In the genomic region with DNA sequence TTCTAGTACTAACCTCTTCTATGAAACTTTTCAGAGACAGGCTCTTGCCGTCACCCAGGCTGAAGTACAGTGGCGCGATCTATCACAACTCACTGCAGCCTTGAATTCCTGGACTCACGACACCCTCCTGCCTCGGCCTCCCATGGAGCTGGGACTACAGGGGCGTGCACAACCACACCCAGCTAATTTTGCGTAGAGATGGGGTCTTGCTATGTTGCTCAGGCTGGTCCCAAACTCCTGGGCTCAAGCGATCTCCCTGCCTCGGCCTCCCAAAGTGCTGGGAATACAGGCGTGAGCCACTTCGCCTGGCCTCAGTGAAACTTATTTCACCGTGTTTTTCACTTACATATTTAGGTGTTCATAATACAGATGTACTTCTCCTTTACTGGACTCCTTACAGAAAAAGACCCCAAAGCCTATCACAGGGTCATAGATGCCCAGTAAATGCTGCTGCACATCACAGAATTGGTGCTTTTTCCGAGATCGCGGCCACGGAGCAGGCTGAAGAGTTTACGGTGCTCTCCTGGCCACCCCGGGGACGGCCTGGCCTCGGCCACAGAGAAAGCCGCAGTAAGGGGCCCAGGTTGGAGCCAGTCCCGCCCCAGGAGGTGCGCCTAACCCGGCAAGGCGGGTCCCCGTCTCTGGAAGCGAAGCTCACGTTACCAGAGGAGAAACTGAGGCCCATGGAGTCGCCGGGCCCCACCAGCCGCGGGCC, we compare ENCODE assay signal across 8 cellular contexts. TPM values are rescaled to one million over a fixed set of nuclear protein-coding genes. Genes with fewer than 3 reads are reported as not detected.
DNase-seq lines count a peak whose midpoint lies in the region; ATAC-seq and TF ChIP-seq lines count a peak whose summit lies in the region.

No MANE protein-coding gene starts in this region.

- DNase-seq in A673 (ENCODE audit: low spot score): no peak
- peak; percentile 30 for DNase-seq in HK-2 (ENCODE audit: unreplicated experiment)
- peak; percentile 29 for DNase-seq in iris pigment epithelial cell (ENCODE audit: low read depth)
- peak in 1 of 2 donors; percentile 81 for DNase-seq in suprapubic skin (ENCODE audit: low spot score in 2 of 2)
- DNase-seq in NCI-H774 (lab: John Stamatoyannopoulos, UW): no peak
- no peak for DNase-seq in midbrain (lab: John Stamatoyannopoulos, UW)

- TF ChIP-seq EP300 in suprapubic skin (IDR thresholded peaks at IDR 0.05): no peak

- ATAC-seq in GM19035 (IDR thresholded peaks at IDR 0.05; ENCODE audit: unreplicated experiment): peak; percentile 30

- intact Hi-C loops in A673 (cut with micrococcal nuclease; ENCODE audit: unreplicated experiment): no loop called here

- no peak for TF ChIP-seq POLR2A in suprapubic skin (IDR thresholded peaks at IDR 0.05)

- peak overlapping the region; percentile 87 for H3K27ac ChIP-seq in A673 (ENCODE audit: low read depth, low read length, poor library complexity, severe bottlenecking)
- peak overlapping the region; percentile 73 for H3K27ac ChIP-seq in angular gyrus (ENCODE audit: low read depth, low read length)
- H3K27ac ChIP-seq in suprapubic skin: peak overlapping the region; percentile 89

- WGBS in suprapubic skin: 16% methylated on average over 27 of the region's 32 CpGs

- CTCF ChIA-PET in A673 (lab: Charles Lee): interaction anchor here (0.6 kb wide), 1 partner anchor 28 kb away, joined by 4 read pairs; no protein-coding TSS in a partner anchor

- peaks cover 16% of the 10 kb centered on the region for H3K4me1 ChIP-seq in A673 (ENCODE audit: insufficient read depth, low read length, poor library complexity, severe bottlenecking)
- H3K4me1 ChIP-seq in suprapubic skin: peaks cover 28% of the 10 kb centered on the region

- H3K9me3 ChIP-seq in A673 (ENCODE audit: low read depth, low read length, poor library complexity, severe bottlenecking): no peaks in the 10 kb centered on the region
- no peaks in the 10 kb centered on the region for H3K9me3 ChIP-seq in suprapubic skin

- H3K27me3 ChIP-seq in A673 (replicated peaks; ENCODE audit: insufficient read depth, low read depth, low read length, poor library complexity) (no peaks in the 10 kb centered on the region), suprapubic skin (no peaks in the 10 kb centered on the region)

- H3K4me3 ChIP-seq in A673 (ENCODE audit: low read depth, low read length, poor library complexity, severe bottlenecking): peak overlapping the region; percentile 71
- peak overlapping the region; percentile 83 for H3K4me3 ChIP-seq in suprapubic skin

- POLR2A ChIA-PET in A673 (lab: Charles Lee; ENCODE audit: low non-redundant PET): interaction anchor here (0.6 to 0.8 kb wide), 3 partner anchors 47 to 128 kb away, joined by 4 to 11 read pairs (median 6); a partner anchor contains a TSS

- BruUV-seq in A673 (replicated peaks; lab: Mats Ljungman, UMichigan): TSS peak; percentile 67

- TF ChIP-seq CTCF in A673 (conservative IDR thresholded peaks at IDR 0.05; ENCODE audit: low read depth, low read length): no peak
- TF ChIP-seq CTCF in suprapubic skin (IDR thresholded peaks at IDR 0.05): no peak

- peaks cover 22% of the 10 kb centered on the region for H3K36me3 ChIP-seq in A673 (ENCODE audit: insufficient read depth, low read length, poor library complexity, severe bottlenecking)
- H3K36me3 ChIP-seq in suprapubic skin: peaks cover 25% of the 10 kb centered on the region

RNA-seq across cellular contexts. Expression of a gene that starts 0.6 kb away (rescaled TPM):
- total RNA-seq in A673 (2021) (48.9 and 51.9 TPM in 2 replicates), suprapubic skin (10 to 100 TPM; 23.3 to 43.3 (median 40.8) TPM)

RNA-seq across cellular contexts. Expression of a gene that starts 20.3 kb away (rescaled TPM):
- total RNA-seq in A673 (2021): 53.0 and 56.3 TPM in 2 replicates
- total RNA-seq in suprapubic skin: 10 to 100 TPM; 33.4 to 55.4 (median 46.1) TPM

RNA-seq across cellular contexts. Expression of a gene that starts 46.5 kb away (rescaled TPM):
- total RNA-seq in A673 (2021) (17.4 and 20.6 TPM in 2 replicates), suprapubic skin (1 to 10 TPM; 1.9 to 9.3 (median 2.7) TPM)

RNA-seq across cellular contexts. Expression of a gene that starts 55.7 kb away (rescaled TPM):
- total RNA-seq in A673 (2021) (122 and 127 TPM in 2 replicates), suprapubic skin (10 to 100 TPM; 27.9 to 36.7 (median 29.6) TPM)

Comparison
In these comparisons a context has a peak if more than half of its experiments do, and no peak if none do; other contexts are left out.
1. DNase-seq: peak in HK-2 (single experiment) and iris pigment epithelial cell (single experiment); none in A673 (single experiment), NCI-H774 (single experiment) and midbrain (single experiment).
2. Peak in every context shown above with its lines, with median percentiles within 50 percentile points of each other: H3K27ac ChIP-seq.